16 cellular contexts compared by ENCODE assay signal in the genomic region with DNA sequence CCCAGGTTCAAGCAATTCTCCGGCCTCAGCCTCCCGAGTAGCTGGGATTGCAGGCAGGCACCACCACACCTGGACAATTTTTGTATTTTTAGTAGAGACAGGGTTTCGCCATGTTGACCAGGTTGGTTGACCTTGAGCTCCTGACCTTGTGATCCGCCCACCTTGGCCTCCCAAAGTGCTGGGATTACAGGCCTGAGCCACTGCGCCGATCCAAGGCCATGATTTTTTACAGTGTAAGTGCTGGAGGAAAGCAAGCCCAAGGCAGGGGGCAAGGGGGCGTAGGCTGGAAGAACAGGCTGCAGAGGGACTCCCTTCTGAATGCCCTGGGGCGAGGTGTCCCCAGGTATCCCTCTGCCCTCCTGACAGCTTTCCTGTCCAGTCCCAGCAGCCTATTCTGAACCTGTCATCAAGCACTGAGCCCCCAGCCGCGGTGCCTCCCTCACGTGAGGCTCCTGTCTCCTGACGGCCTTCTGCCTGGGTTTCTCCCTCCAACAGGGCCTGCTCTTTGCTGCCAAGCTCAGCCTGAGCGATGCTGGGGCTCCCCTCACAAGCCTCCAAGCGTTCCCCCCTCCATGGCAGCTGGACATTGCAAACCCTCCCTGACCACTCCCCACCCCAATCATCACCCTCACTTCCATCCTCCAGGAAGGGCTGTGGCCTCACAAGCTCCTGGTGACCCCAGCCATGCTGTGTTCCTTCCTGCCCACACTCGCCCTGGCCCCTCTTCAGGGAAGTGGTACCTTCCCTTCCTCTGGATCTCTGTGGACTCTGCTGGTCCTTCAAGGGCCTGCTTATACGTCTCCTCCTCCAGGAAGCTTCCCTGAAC. TPM values are rescaled to one million over a fixed set of nuclear protein-coding genes. Genes with fewer than 3 reads are reported as not detected.
A peak's percentile ranks its signal among the peaks of the same experiment; 100 is the strongest.
DNase-seq lines count a peak whose midpoint lies in the region; ATAC-seq, FAIRE-seq and TF ChIP-seq lines count a peak whose summit lies in the region.
"Had no signal": no experiment of that assay in that cellular context is flagged by ENCODE, and none has a peak within 500 bp of the region (broad histone marks: within the 10 kb centered on the region; RNA-seq: fewer than 3 reads in every experiment).

No MANE protein-coding gene starts in this region.

- H3K4me1 Mint-ChIP-seq in activated naive CD8-positive, alpha-beta T cell treated with anti-CD3 and anti-CD28 coated beads, Interleukin-2, amount 50 U/mL, for 24 hours, result peaks cover 64% of the 10 kb centered on the region

- DNase-seq in HepG2 (ENCODE audit: low spot score) (no peak), right lobe of liver (no peak), mesenchymal stem cell (no peak), vagina (ENCODE audit: extremely low spot score in 2 of 2) (no peak), DMS79 treated with DMSO at 0.1 percent for 48 hours (lab: John Stamatoyannopoulos, UW) (no peak)
- DNase-seq in activated naive CD8-positive, alpha-beta T cell treated with anti-CD3 and anti-CD28 coated beads, Interleukin-2, amount 50 U/mL, for 24 hours, result no peak
- DNase-seq: NCI-H1048, NCI-H1694, NCI-H2107, NCI-H2227 treated with DMSO at 0.1 percent for 48 hours, NCI-H524, Peyer's patch, SHP77 treated with DMSO at 0.1 percent for 48 hours had no signal

- CTCF ChIA-PET in HepG2 (lab: Yijun Ruan, JAX; ENCODE audit: low intra/inter-chr PET ratio, low total read pairs), result no interaction called here

- H3K36me3 Mint-ChIP-seq in activated naive CD8-positive, alpha-beta T cell treated with anti-CD3 and anti-CD28 coated beads, Interleukin-2, amount 50 U/mL, for 24 hours (ENCODE audit: low read depth), result no peaks in the 10 kb centered on the region

- H2BK15ac ChIP-seq in mesenchymal stem cell (ENCODE audit: low read depth, poor library complexity, severe bottlenecking), result no peak overlapping the region

- no peak overlapping the region for H3K4me3 Mint-ChIP-seq in activated naive CD8-positive, alpha-beta T cell treated with anti-CD3 and anti-CD28 coated beads, Interleukin-2, amount 50 U/mL, for 24 hours

- H3K27ac ChIP-seq in HepG2 (ENCODE audit: extremely low read length, insufficient read depth, low read length), result peak overlapping the region; percentile 46
- H3K27ac ChIP-seq in right lobe of liver, result no peak overlapping the region
- no peak overlapping the region for H3K27ac ChIP-seq in mesenchymal stem cell (ENCODE audit: low read length, poor library complexity, severe bottlenecking)
- no peak overlapping the region for H3K27ac ChIP-seq in vagina
- H3K27ac ChIP-seq: C4-2B, Peyer's patch had no signal

- H3K9ac ChIP-seq in HepG2 (ENCODE audit: insufficient read depth, low read depth, low read length), result peak overlapping the region; percentile 45
- H3K9ac ChIP-seq in mesenchymal stem cell (ENCODE audit: low read length), result no peak overlapping the region

- TF ChIP-seq CTCF in HepG2 (CRISPR knock-in tag; IDR thresholded peaks at IDR 0.05), result no peak; the same call in 1 of the 2 replicates
- no peak for TF ChIP-seq CTCF in right lobe of liver (IDR thresholded peaks at IDR 0.05)
- TF ChIP-seq CTCF in vagina (IDR thresholded peaks at IDR 0.05), result no peak

- no peak overlapping the region for H3K23ac ChIP-seq in mesenchymal stem cell (ENCODE audit: low read length in 2 of 2)

- no peaks in the 10 kb centered on the region for H3K9me3 Mint-ChIP-seq in activated naive CD8-positive, alpha-beta T cell treated with anti-CD3 and anti-CD28 coated beads, Interleukin-2, amount 50 U/mL, for 24 hours

- H3K27ac Mint-ChIP-seq in activated naive CD8-positive, alpha-beta T cell treated with anti-CD3 and anti-CD28 coated beads, Interleukin-2, amount 50 U/mL, for 24 hours, result peak overlapping the region; percentile 18

- H3K79me2 ChIP-seq in HepG2 (ENCODE audit: insufficient read depth, low read length), result no peaks in the 10 kb centered on the region

- H3K36me3 ChIP-seq in HepG2 (replicated peaks in 1 of 2; ENCODE audit: control insufficient read depth in 1 of 2, insufficient read depth in 2 of 2, low read length in 2 of 2) (no peaks in the 10 kb centered on the region), right lobe of liver (no peaks in the 10 kb centered on the region), mesenchymal stem cell (ENCODE audit: control insufficient read depth in 1 of 2, insufficient read depth in 2 of 2, low read depth in 1 of 2, low read length in 2 of 2) (peaks cover 0 to 3% of the 10 kb centered on the region in 2 experiments), vagina (no peaks in the 10 kb centered on the region)
- H3K36me3 ChIP-seq: Peyer's patch had no signal

- no peak overlapping the region for H2BK5ac ChIP-seq in mesenchymal stem cell (ENCODE audit: low read depth, low read length, poor library complexity, severe bottlenecking)

- WGBS in HepG2 (ENCODE audit: low lambda C conversion rate), result 58% methylated on average over 15 of the region's 16 CpGs
- WGBS in right lobe of liver (ENCODE audit: insufficient coverage, low coverage, low lambda C conversion rate, missing lambda C conversion rate), result 85% methylated on average over 6 of the region's 16 CpGs
- 94% methylated on average over 15 of the region's 16 CpGs for WGBS in mesenchymal stem cell

- no peak overlapping the region for H4K8ac ChIP-seq in mesenchymal stem cell (ENCODE audit: low read length)

- peak overlapping the region in 1 of 2 experiments; percentile 29 for H3K18ac ChIP-seq in mesenchymal stem cell (ENCODE audit: low read depth in 1 of 2, low read length in 2 of 2)

- H2AK5ac ChIP-seq in mesenchymal stem cell (ENCODE audit: low read length, severe bottlenecking), result peak overlapping the region; percentile 44

- H2BK120ac ChIP-seq in mesenchymal stem cell (ENCODE audit: low read depth, low read length), result no peak overlapping the region

- no peaks in the 10 kb centered on the region for H3K27me3 ChIP-seq in HepG2 (ENCODE audit: control insufficient read depth in 1 of 2, insufficient read depth in 2 of 2, low read length in 2 of 2)
- no peaks in the 10 kb centered on the region for H3K27me3 ChIP-seq in right lobe of liver
- H3K27me3 ChIP-seq in mesenchymal stem cell (ENCODE audit: control insufficient read depth in 1 of 2, insufficient read depth in 1 of 2, low read length in 2 of 2), result no peaks in the 10 kb centered on the region
- no peaks in the 10 kb centered on the region for H3K27me3 ChIP-seq in vagina
- H3K27me3 ChIP-seq: Peyer's patch had no signal

- H4K91ac ChIP-seq in mesenchymal stem cell (ENCODE audit: low read length), result peak overlapping the region; percentile 2

- no peak for FAIRE-seq in HepG2 (lab: Jason Lieb, UNC)
- FAIRE-seq: A204.1 had no signal

- POLR2A ChIA-PET in HepG2 (lab: Yijun Ruan, JAX), result interaction anchor here (0.7 to 4.4 kb wide), 8 partner anchors 11 to 209 kb away, joined by 3 to 28 read pairs (median 6); a partner anchor contains a TSS

- peaks cover 99% of the 10 kb centered on the region for H3K4me1 ChIP-seq in HepG2 (ENCODE audit: insufficient read depth, low read length)
- H3K4me1 ChIP-seq in right lobe of liver, result peaks cover 0 to 21% (median 5%) of the 10 kb centered on the region in 4 donors
- peaks cover 38% of the 10 kb centered on the region for H3K4me1 ChIP-seq in mesenchymal stem cell (ENCODE audit: control insufficient read depth, insufficient read depth, low read depth, low read length)
- peaks cover 24% of the 10 kb centered on the region for H3K4me1 ChIP-seq in vagina

- H3K4me2 ChIP-seq in HepG2 (ENCODE audit: low read depth, low read length) (0 out of 2 replicates have a peak overlapping the region, but pooled peaks have one; percentile 9), mesenchymal stem cell (ENCODE audit: low read length, poor library complexity, severe bottlenecking) (no peak overlapping the region)

- H3K14ac ChIP-seq in mesenchymal stem cell (ENCODE audit: low read length in 2 of 2), result no peak overlapping the region

- peak overlapping the region in 1 of 2 experiments; percentile 37 for H2BK12ac ChIP-seq in mesenchymal stem cell (ENCODE audit: low read length in 2 of 2)

- H3K4me3 ChIP-seq in HepG2 (replicated peaks in 1 of 3; ENCODE audit: insufficient read depth in 1 of 3, low read depth in 2 of 3, low read length in 3 of 3) (no peak overlapping the region), right lobe of liver (no peak overlapping the region), mesenchymal stem cell (ENCODE audit: insufficient read depth in 1 of 2, low read depth in 1 of 2, low read length in 2 of 2) (no peak overlapping the region), vagina (no peak overlapping the region)
- H3K4me3 ChIP-seq: Peyer's patch had no signal

- H2AFZ ChIP-seq in HepG2 (ENCODE audit: low read length) (no peak overlapping the region), mesenchymal stem cell (ENCODE audit: low read depth, low read length) (peak overlapping the region; percentile 18)

- no peaks in the 10 kb centered on the region for H3K27me3 Mint-ChIP-seq in activated naive CD8-positive, alpha-beta T cell treated with anti-CD3 and anti-CD28 coated beads, Interleukin-2, amount 50 U/mL, for 24 hours

- no peaks in the 10 kb centered on the region for H4K20me1 ChIP-seq in HepG2 (ENCODE audit: insufficient read depth, low read length)

- in situ Hi-C loops in HepG2 (cut with HindIII; ENCODE audit: extremely low pct_ligation_motif_present, low pct_unique_long_range_greater_than_20kb), result no loop called here

- TF ChIP-seq POLR2A in HepG2 (IDR thresholded peaks at IDR 0.05; ENCODE audit: insufficient read depth in 1 of 2, low read depth in 2 of 2, low read length in 2 of 2) (no peak), right lobe of liver (IDR thresholded peaks at IDR 0.05) (no peak), vagina (IDR thresholded peaks at IDR 0.05) (no peak)

- H3K9me3 ChIP-seq in HepG2 (ENCODE audit: low read length), result no peaks in the 10 kb centered on the region
- no peaks in the 10 kb centered on the region for H3K9me3 ChIP-seq in right lobe of liver
- H3K9me3 ChIP-seq in mesenchymal stem cell (ENCODE audit: control insufficient read depth, low read length), result no peaks in the 10 kb centered on the region
- H3K9me3 ChIP-seq in vagina, result no peaks in the 10 kb centered on the region
- H3K9me3 ChIP-seq: Peyer's patch had no signal

- no peaks in the 10 kb centered on the region for H3K79me1 ChIP-seq in mesenchymal stem cell (replicated peaks; ENCODE audit: low read length, poor library complexity, severe bottlenecking)

- peak overlapping the region in 1 of 2 experiments; percentile 17 for H3K4ac ChIP-seq in mesenchymal stem cell (ENCODE audit: low read depth in 1 of 2, low read length in 2 of 2)

- no TSS peak for BruUV-seq in HepG2 (replicated peaks; lab: Mats Ljungman, UMichigan)

- no peak; a peak in 1 of 4 replicates for TF ChIP-seq EP300 in HepG2 (IDR thresholded peaks at IDR 0.05; ENCODE audit: low read depth in 2 of 2, low read length in 2 of 2)
- TF ChIP-seq EP300 in HepG2 (CRISPR knock-in tag; IDR thresholded peaks at IDR 0.05; ENCODE audit: borderline replicate concordance), result no peak; the same call in 1 of the 2 replicates

- ATAC-seq in HepG2 (no peak), right lobe of liver (no peak), esophagus mucosa (no peak)
- ATAC-seq in activated naive CD8-positive, alpha-beta T cell treated with anti-CD3 and anti-CD28 coated beads, Interleukin-2, amount 50 U/mL, for 24 hours, result no peak

- TF ChIP-seq RAD21 in HepG2 (CRISPR knock-in tag; IDR thresholded peaks at IDR 0.05), result no peak

- intact Hi-C loops in HepG2 (cut with micrococcal nuclease; ENCODE audit: unreplicated experiment) (no loop called here), right lobe of liver (cut with DNase I) (no loop called here), vagina (cut with DNase I) (no loop called here)

RNA-seq across cellular contexts. Expression of a gene that starts 37.6 kb away (rescaled TPM):
- total RNA-seq in HepG2 (2016; rRNA removed; fragmentation: Illumina TruSeq; extraction: Trizol) (21.8 and 32.5 TPM in 2 replicates), right lobe of liver (10 to 100 TPM; 20.8 to 50.0 (median 33.6) TPM), esophagus mucosa (71.0 TPM), vagina (206 TPM)
- 10.9 and 11.1 TPM in 2 replicates for total RNA-seq in HepG2 (2016; cell fraction: cytosol; rRNA removed; fragmentation: Illumina TruSeq; extraction: Trizol; ENCODE audit: low read depth)
- 20.7 and 30.7 TPM in 2 replicates for total RNA-seq in HepG2 (2016; cell fraction: insoluble cytoplasmic fraction; rRNA removed; fragmentation: Illumina TruSeq; extraction: Trizol)
- total RNA-seq in HepG2 (2016; cell fraction: membrane; rRNA removed; fragmentation: Illumina TruSeq; extraction: Trizol), result 45.2 and 45.6 TPM in 2 replicates
- total RNA-seq in HepG2 (2016; cell fraction: nucleus; rRNA removed; fragmentation: Illumina TruSeq; extraction: Trizol), result 28.9 and 31.5 TPM in 2 replicates
- 11.2 and 12.5 TPM in 2 replicates for polyA plus RNA-seq in HepG2 (2011; rRNA removed)
- polyA plus RNA-seq in HepG2 (2011; cell fraction: cytosol; rRNA removed), result 6.8 and 9.1 TPM in 2 replicates
- polyA plus RNA-seq in HepG2 (2011; cell fraction: nucleus; rRNA removed), result 13.5 and 16.7 TPM in 2 replicates
- polyA plus RNA-seq in HepG2 (2012), result 52.4 and 60.8 TPM in 2 replicates
- polyA plus RNA-seq in HepG2 (2016; cell fraction: cytosol; fragmentation: Illumina TruSeq; extraction: Trizol; ENCODE audit: low read depth), result 10.6 and 12.4 TPM in 2 replicates
- 78.1 and 90.4 TPM in 2 replicates for polyA plus RNA-seq in HepG2 (2016; cell fraction: insoluble cytoplasmic fraction; fragmentation: Illumina TruSeq; extraction: Trizol; ENCODE audit: low read depth)
- 44.3 and 47.5 TPM in 2 replicates for polyA plus RNA-seq in HepG2 (2016; cell fraction: membrane; fragmentation: Illumina TruSeq; extraction: Trizol; ENCODE audit: low read depth)
- 95.3 and 99.0 TPM in 2 replicates for polyA plus RNA-seq in HepG2 (2016; cell fraction: nucleus; fragmentation: Illumina TruSeq; extraction: Trizol; ENCODE audit: insufficient read depth, low read depth)
- polyA minus RNA-seq in HepG2 (2011; rRNA and poly(A)+ RNA removed; ENCODE audit: low replicate concordance), result 3.9 and 12.4 TPM in 2 replicates
- polyA minus RNA-seq in HepG2 (2011; cell fraction: cytosol; rRNA and poly(A)+ RNA removed), result 25.5 and 27.1 TPM in 2 replicates
- polyA minus RNA-seq in HepG2 (2011; cell fraction: nucleus; rRNA and poly(A)+ RNA removed), result 10.1 and 12.1 TPM in 2 replicates
- polyA plus RNA-seq in mesenchymal stem cell (2013, experiment 1 of 2), result 88.2 TPM
- polyA plus RNA-seq in mesenchymal stem cell (2013, experiment 2 of 2), result 85.9 TPM
